In genomic region chr2:20430461-20431302, GRCh38 we compare ENCODE assay signal across 1 cellular context.
TF ChIP-seq lines count a peak whose summit lies in the region.

No MANE protein-coding gene starts in this region.

TF ChIP-seq in GM12878, 131 proteins besides CTCF, POLR2A, EP300 and RAD21 (continued from another document):
- TF ChIP-seq SRF (IDR thresholded peaks at IDR 0.05; ENCODE audit: low read depth in 2 of 2, low read length in 2 of 2) (peak in 1 of 2 experiments; percentile 12; a peak in 1 of 4 replicates), ETV6 (conservative IDR thresholded peaks at IDR 0.05 in 1 of 2, IDR thresholded peaks at IDR 0.05 in 1 of 2; ENCODE audit: borderline replicate concordance in 1 of 2, low read depth in 1 of 2) (0 out of 4 replicates have a peak, but pooled peaks of 1 of the 2 experiments have one; percentile 22), JUNB (IDR thresholded peaks at IDR 0.05) (peak; percentile 81), BHLHE40 (IDR thresholded peaks at IDR 0.05; ENCODE audit: borderline replicate concordance in 1 of 2, low read depth in 2 of 2, low read length in 1 of 2) (no peak), RUNX3 (IDR thresholded peaks at IDR 0.05; ENCODE audit: low read length) (peak; percentile 36), BMI1 (IDR thresholded peaks at IDR 0.05; ENCODE audit: borderline replicate concordance) (0 out of 2 replicates have a peak, but pooled peaks have one; percentile 23), KAT2A (conservative IDR thresholded peaks at IDR 0.05; ENCODE audit: control insufficient read depth, low read depth, low read length) (no peak), SKIL (IDR thresholded peaks at IDR 0.05; ENCODE audit: low read depth, poor library complexity, severe bottlenecking) (no peak), CBFB (IDR thresholded peaks at IDR 0.05; ENCODE audit: low read depth) (no peak), BCL11A (IDR thresholded peaks at IDR 0.05; ENCODE audit: low read depth, low read length) (peak; percentile 37; the same call in 1 of the 2 replicates), LARP7 (IDR thresholded peaks at IDR 0.05) (no peak), DPF2 (IDR thresholded peaks at IDR 0.05) (peak; percentile 83), IKZF1 (conservative IDR thresholded peaks at IDR 0.05) (peak; percentile 94), MTA2 (IDR thresholded peaks at IDR 0.05; ENCODE audit: low read depth) (peak; percentile 66), NFIC (IDR thresholded peaks at IDR 0.05; ENCODE audit: low read depth, low read length) (peak; percentile 48; the same call in 1 of the 2 replicates), HDGF (IDR thresholded peaks at IDR 0.05) (no peak), SREBF2 (IDR thresholded peaks at IDR 0.05; ENCODE audit: low read length) (no peak), IKZF2 (IDR thresholded peaks at IDR 0.05) (peak; percentile 86 to 87)
- TF ChIP-seq, protein P1, sequence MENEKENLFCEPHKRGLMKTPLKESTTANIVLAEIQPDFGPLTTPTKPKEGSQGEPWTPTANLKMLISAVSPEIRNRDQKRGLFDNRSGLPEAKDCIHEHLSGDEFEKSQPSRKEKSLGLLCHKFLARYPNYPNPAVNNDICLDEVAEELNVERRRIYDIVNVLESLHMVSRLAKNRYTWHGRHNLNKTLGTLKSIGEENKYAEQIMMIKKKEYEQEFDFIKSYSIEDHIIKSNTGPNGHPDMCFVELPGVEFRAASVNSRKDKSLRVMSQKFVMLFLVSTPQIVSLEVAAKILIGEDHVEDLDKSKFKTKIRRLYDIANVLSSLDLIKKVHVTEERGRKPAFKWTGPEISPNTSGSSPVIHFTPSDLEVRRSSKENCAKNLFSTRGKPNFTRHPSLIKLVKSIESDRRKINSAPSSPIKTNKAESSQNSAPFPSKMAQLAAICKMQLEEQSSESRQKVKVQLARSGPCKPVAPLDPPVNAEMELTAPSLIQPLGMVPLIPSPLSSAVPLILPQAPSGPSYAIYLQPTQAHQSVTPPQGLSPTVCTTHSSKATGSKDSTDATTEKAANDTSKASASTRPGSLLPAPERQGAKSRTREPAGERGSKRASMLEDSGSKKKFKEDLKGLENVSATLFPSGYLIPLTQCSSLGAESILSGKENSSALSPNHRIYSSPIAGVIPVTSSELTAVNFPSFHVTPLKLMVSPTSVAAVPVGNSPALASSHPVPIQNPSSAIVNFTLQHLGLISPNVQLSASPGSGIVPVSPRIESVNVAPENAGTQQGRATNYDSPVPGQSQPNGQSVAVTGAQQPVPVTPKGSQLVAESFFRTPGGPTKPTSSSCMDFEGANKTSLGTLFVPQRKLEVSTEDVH (IDR thresholded peaks at IDR 0.05; ENCODE audit: low read depth, partially characterized antibody) = no peak
